Comparison of ENCODE assay signal across 24 cellular contexts in the genomic region with DNA sequence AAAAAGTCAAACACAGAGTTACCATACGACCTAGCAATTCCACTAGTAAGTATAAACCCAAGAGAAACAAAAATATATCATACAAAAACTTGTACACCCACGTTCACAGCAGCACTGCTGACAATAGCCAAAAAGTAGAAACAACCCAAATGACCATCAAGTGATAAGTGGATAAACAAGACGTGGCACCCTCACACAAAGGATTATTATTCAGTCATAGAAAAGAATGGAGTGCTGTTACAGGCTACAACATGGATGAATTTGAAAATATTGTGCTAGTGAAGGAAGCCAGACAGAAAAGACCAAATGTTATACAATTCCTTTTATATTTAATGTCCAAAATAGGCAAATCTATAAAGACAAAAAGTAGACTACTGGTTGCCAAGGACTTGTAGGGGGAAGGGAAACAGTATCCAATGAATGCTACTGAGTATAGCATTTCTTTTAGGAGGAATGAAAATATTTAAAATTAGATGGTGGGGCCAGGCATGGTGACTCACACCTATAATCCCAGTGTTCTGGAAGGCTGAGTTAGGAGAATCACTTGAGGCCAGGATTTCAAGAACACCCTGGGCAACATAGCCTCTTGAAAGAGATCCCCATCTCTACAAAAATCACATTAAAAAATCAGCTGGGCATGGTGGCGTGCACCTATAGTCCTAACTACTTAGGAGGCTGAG. TPM values are rescaled to one million over a fixed set of nuclear protein-coding genes. Genes with fewer than 3 reads are reported as not detected.
DNase-seq lines count a peak whose midpoint lies in the region; ATAC-seq, FAIRE-seq and TF ChIP-seq lines count a peak whose summit lies in the region.
"Had no signal": no experiment of that assay in that cellular context is flagged by ENCODE, and none has a peak within 500 bp of the region (broad histone marks: within the 10 kb centered on the region; RNA-seq: fewer than 3 reads in every experiment).

No MANE protein-coding gene starts in this region.

- no peak for FAIRE-seq in pancreas (lab: Jason Lieb, UNC)
- FAIRE-seq: G401.6 had no signal

- H3K4me3 ChIP-seq in MG63 (no peak overlapping the region), dorsolateral prefrontal cortex (peak overlapping the region in 5 of 59 donors; percentile 0 to 27 (median 8)), pancreas (no peak overlapping the region)
- H3K4me3 ChIP-seq: GM23338, left ventricle myocardium inferior, prostate gland, spleen, stomach, upper lobe of left lung had no signal

- H3K27me3 ChIP-seq in MG63 (no peaks in the 10 kb centered on the region), dorsolateral prefrontal cortex (no peaks in the 10 kb centered on the region), layer of hippocampus (ENCODE audit: control insufficient read depth, insufficient read depth, low read length) (no peaks in the 10 kb centered on the region), pancreas (no peaks in the 10 kb centered on the region)
- H3K27me3 ChIP-seq: spleen, stomach, upper lobe of left lung had no signal

- ATAC-seq in GM19324 (IDR thresholded peaks at IDR 0.05; ENCODE audit: low FRiP score, unreplicated experiment) (no peak), pancreas (no peak)
- ATAC-seq: activated CD8-positive, alpha-beta memory T cell treated with anti-CD3 and anti-CD28 coated beads, Interleukin-2, amount 10 ng/mL, durations not matched to agents 7 days and 5 days; activated T-helper 17 cell treated with anti-CD3 and anti-CD28 coated beads, Interleukin-2, amount 50 U/mL, for 72 hours; GM23338; T-cell had no signal

- H3K9me3 ChIP-seq in MG63 (no peaks in the 10 kb centered on the region), pancreas (no peaks in the 10 kb centered on the region)
- H3K9me3 ChIP-seq: left ventricle myocardium inferior, prostate gland, spleen, stomach, upper lobe of left lung had no signal

- TF ChIP-seq CTCF in dorsolateral prefrontal cortex (IDR thresholded peaks at IDR 0.05 in 54 of 56, conservative IDR thresholded peaks at IDR 0.05 in 2 of 56; ENCODE audit: low read depth in 1 of 56, partially characterized antibody in 56 of 56) (no peak), pancreas (IDR thresholded peaks at IDR 0.05) (no peak)

- H3K36me3 ChIP-seq in MG63 = no peaks in the 10 kb centered on the region; the same call in 1 of the 2 replicates
- H3K36me3 ChIP-seq in pancreas = no peaks in the 10 kb centered on the region
- H3K36me3 ChIP-seq: prostate gland had no signal

- H3K4me1 ChIP-seq in pancreas = no peaks in the 10 kb centered on the region
- H3K4me1 ChIP-seq: prostate gland had no signal

- intact Hi-C loops in dorsolateral prefrontal cortex (cut with DNase I) = no loop called here
- intact Hi-C loops in pancreas (cut with DNase I) = no loop called here

- peak; percentile 16 for DNase-seq in MG63
- DNase-seq in dorsolateral prefrontal cortex = no peak
- no peak for DNase-seq in pancreas
- no peak for DNase-seq in NCI-H2029 (lab: John Stamatoyannopoulos, UW)
- DNase-seq in activated gamma-delta T cell (lab: John Stamatoyannopoulos, UW) = no peak
- DNase-seq: activated CD4-positive, alpha-beta T cell treated with anti-CD3 and anti-CD28 coated beads for 4 hours; activated CD8-positive, alpha-beta memory T cell treated with anti-CD3 and anti-CD28 coated beads, Interleukin-2, amount 10 ng/mL, durations not matched to agents 7 days and 5 days; left ventricle myocardium inferior; MV-4-11; NCI-H1694; NCI-H69; Right ventricle myocardium superior; spleen; stimulated activated CD4-positive, alpha-beta T cell treated with anti-CD3 and anti-CD28 coated beads, Interleukin-4, amount 100 ng/mL, for 4 hours; stomach; T-cell; upper lobe of left lung had no signal

- H3K27ac ChIP-seq in dorsolateral prefrontal cortex (peak overlapping the region; percentile 23 to 98 (median 92)), layer of hippocampus (ENCODE audit: low read depth, low read length) (peak overlapping the region; percentile 85), pancreas (no peak overlapping the region)
- H3K27ac ChIP-seq: epithelial cell of prostate, left ventricle myocardium inferior, prostate gland, spleen, stomach, upper lobe of left lung had no signal

- WGBS in pancreas, 2 donors = 59 to 60% methylated on average over 4 of the region's 4 CpGs

RNA-seq across cellular contexts. Expression of a gene that starts 41.9 kb away (rescaled TPM):
- 5.7 and 10.9 TPM in 2 replicates for total RNA-seq in MG63 (2014; rRNA removed; shearing (Covaris generic); ENCODE audit: low replicate concordance)
- total RNA-seq in dorsolateral prefrontal cortex (100 to 1,000 TPM in 2 of 120 experiments, 10 to 100 TPM in 118; 19.4 to 116 (median 48.8) TPM), pancreas (10 to 100 TPM in 3 of 6 donors, 1 to 10 TPM in 3; 8.2 to 19.4 (median 11.1) TPM)
- polyA plus RNA-seq in pancreas = 1 to 10 TPM; 3.2 to 3.9 TPM

Comparison
In these comparisons a context has a peak if more than half of its experiments do, and no peak if none do; other contexts are left out.
1. H3K27ac ChIP-seq: peak in dorsolateral prefrontal cortex (59 of 59) and layer of hippocampus (single experiment); none in pancreas (0 of 4).